Comparison of ENCODE assay signal across 26 cellular contexts in the genomic region with DNA sequence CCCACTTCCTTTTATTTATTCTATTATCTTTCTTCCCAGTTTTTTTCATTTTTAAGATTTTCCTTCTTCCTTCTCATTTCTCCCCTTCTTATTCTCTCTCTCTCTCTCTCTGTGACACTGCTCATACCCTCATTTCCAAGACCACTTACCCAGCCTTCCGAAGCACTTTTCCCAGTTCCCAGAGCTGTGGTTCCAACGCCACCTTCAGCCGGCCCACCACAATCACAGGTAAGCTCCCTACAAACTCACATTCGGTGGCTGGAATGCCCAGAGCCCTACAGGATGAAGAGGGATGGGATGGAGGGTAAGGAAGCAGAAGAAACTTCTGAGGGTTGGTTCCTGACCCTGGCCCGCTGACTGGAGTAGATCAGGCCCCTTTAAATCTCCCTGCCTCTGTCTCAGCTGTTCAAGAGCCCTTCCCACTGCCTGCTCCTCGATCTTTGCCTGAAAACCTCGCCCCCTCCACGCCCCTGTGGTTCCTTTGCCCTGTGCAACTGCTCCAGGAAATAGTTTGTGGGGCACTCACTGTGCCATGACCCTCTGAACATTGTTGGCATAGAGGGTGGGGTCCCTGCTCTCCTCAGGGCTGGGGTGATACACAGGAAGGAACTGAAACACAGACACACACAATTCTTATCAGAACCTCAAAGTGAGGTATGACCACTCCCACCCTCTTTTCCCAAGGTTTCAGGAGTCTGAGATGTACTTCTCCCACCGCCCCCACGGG. TPM values are rescaled to one million over a fixed set of nuclear protein-coding genes. Genes with fewer than 3 reads are reported as not detected.
DNase-seq lines count a peak whose midpoint lies in the region; FAIRE-seq and TF ChIP-seq lines count a peak whose summit lies in the region.
"Had no signal": no experiment of that assay in that cellular context is flagged by ENCODE, and none has a peak within 500 bp of the region (broad histone marks: within the 10 kb centered on the region; RNA-seq: fewer than 3 reads in every experiment).

No MANE protein-coding gene starts in this region.

- H3K27me3 Mint-ChIP-seq in H9 (ENCODE audit: low read depth), result no peaks in the 10 kb centered on the region; the same call in 1 of the 2 replicates
- peaks cover 3% of the 10 kb centered on the region for H3K27me3 Mint-ChIP-seq in nephron progenitor cell (ENCODE audit: low read depth, poor library complexity)
- H3K27me3 Mint-ChIP-seq: activated CD4-positive, alpha-beta T cell treated with anti-CD3 and anti-CD28 coated beads for 36 hours; memory B cell had no signal

- WGBS in H9 (ENCODE audit: extremely low coverage, insufficient read length, low lambda C conversion rate), result no CpG with 5 or more reads among the region's 10 CpGs
- 85% methylated on average over 10 of the region's 10 CpGs; no CpG with 5 or more reads in 1 of the 2 experiments for WGBS in H1 (ENCODE audit: extremely low coverage in 1 of 2, insufficient coverage in 1 of 2, insufficient read length in 1 of 2, insufficient replicate concordance in 2 of 2, low coverage in 1 of 2, low lambda C conversion rate in 2 of 2, missing lambda C conversion rate in 1 of 2), 2 experiments

- peaks cover 6% of the 10 kb centered on the region; the same call in 1 of the 2 replicates for H3K79me2 ChIP-seq in H9 (ENCODE audit: insufficient read depth, low read length)
- H3K79me2 ChIP-seq in H1 (ENCODE audit: control insufficient read depth in 1 of 2, insufficient read depth in 2 of 2, low read length in 2 of 2), result peaks cover 4 to 21% of the 10 kb centered on the region in 2 experiments; a peak in 3 of 4 replicates

- H2BK12ac ChIP-seq in H9 (ENCODE audit: insufficient read length, low read depth, low read length), result no peak overlapping the region
- H2BK12ac ChIP-seq in H1 (ENCODE audit: low read depth, low read length), result no peak overlapping the region

- H2AK5ac ChIP-seq in H9 (ENCODE audit: insufficient read length, low read length) (no peak overlapping the region), H1 (ENCODE audit: low read depth, low read length) (no peak overlapping the region)

- no peaks in the 10 kb centered on the region for H3K9me3 ChIP-seq in BLaER1 treated with 17β-estradiol and CSF1 and Interleukin-3, amounts not matched to agents 10 nM and 100 nM (replicated peaks in 1 of 11)
- H3K9me3 ChIP-seq in H9 (ENCODE audit: control insufficient read depth, low read depth, low read length) (no peaks in the 10 kb centered on the region), H1 (ENCODE audit: insufficient read depth in 2 of 2, low read depth in 1 of 2, low read length in 1 of 2) (no peaks in the 10 kb centered on the region)
- H3K9me3 ChIP-seq: ascending aorta had no signal

- CTCF ChIA-PET in H1 (lab: Charles Lee; ENCODE audit: partially characterized antibody), result interaction anchor here (0.5 to 3.3 kb wide), 5 partner anchors 9 to 288 kb away, joined by 3 to 34 read pairs (median 5); partner anchors contain the start of genes NOP10 and NUTM1

- peak overlapping the region in 1 of 11 experiments; percentile 40; a peak in 2 of 22 replicates for H3K9ac ChIP-seq in BLaER1 treated with 17β-estradiol and CSF1 and Interleukin-3, amounts not matched to agents 10 nM and 100 nM
- H3K9ac ChIP-seq in H9 (ENCODE audit: extremely low read depth, insufficient read length, low read length) (no peak overlapping the region), H1 (replicated peaks in 1 of 4; ENCODE audit: extremely low read depth in 1 of 4, low read depth in 3 of 4, low read length in 3 of 4) (no peak overlapping the region)

- H3T11ph ChIP-seq in H9 (ENCODE audit: low read length), result no peak overlapping the region

- H3K4me1 ChIP-seq in BLaER1 treated with 17β-estradiol and CSF1 and Interleukin-3, amounts not matched to agents 10 nM and 100 nM, result peaks cover 31 to 44% (median 40%) of the 10 kb centered on the region in 10 experiments
- H3K4me1 ChIP-seq in H9 (ENCODE audit: insufficient read depth, low read length) (peaks cover 6% of the 10 kb centered on the region; the same call in 1 of the 2 replicates), H1 (replicated peaks in 1 of 4; ENCODE audit: control insufficient read depth in 3 of 4, insufficient read depth in 4 of 4, low read length in 3 of 4) (peaks cover 5 to 12% (median 7%) of the 10 kb centered on the region in 4 experiments)

- peaks cover 18 to 23% of the 10 kb centered on the region in 2 experiments for H3K4me1 Mint-ChIP-seq in H9
- peaks cover 29% of the 10 kb centered on the region for H3K4me1 Mint-ChIP-seq in nephron progenitor cell

- peaks cover 9% of the 10 kb centered on the region for H3K79me1 ChIP-seq in H9 (ENCODE audit: insufficient read depth, low read depth, low read length, poor library complexity, severe bottlenecking)
- H3K79me1 ChIP-seq in H1 (ENCODE audit: low read depth, low read length), result peaks cover 14% of the 10 kb centered on the region

- POLR2A ChIA-PET in H1 (lab: Charles Lee; ENCODE audit: partially characterized antibody), result no interaction called here

- H2BK20ac ChIP-seq in H9 (ENCODE audit: low read depth, low read length, poor library complexity, severe bottlenecking) (no peak overlapping the region), H1 (ENCODE audit: low read length) (no peak overlapping the region)

- H3K27ac Mint-ChIP-seq in H9 (peak overlapping the region in 2 of 3 experiments; percentile 21 to 64; a peak in 2 of 7 replicates), nephron progenitor cell (peak overlapping the region; percentile 92)
- H3K27ac Mint-ChIP-seq: activated CD4-positive, alpha-beta T cell treated with anti-CD3 and anti-CD28 coated beads for 36 hours; memory B cell had no signal

- H3K18ac ChIP-seq in H9 (ENCODE audit: insufficient read length, low read depth, low read length), result no peak overlapping the region
- H3K18ac ChIP-seq in H1 (ENCODE audit: extremely low read depth, low read length), result no peak overlapping the region

- H3K4me3 ChIP-seq in BLaER1 treated with 17β-estradiol and CSF1 and Interleukin-3, amounts not matched to agents 10 nM and 100 nM, result no peak overlapping the region
- H3K4me3 ChIP-seq in H1 (ENCODE audit: extremely low read depth in 1 of 4, insufficient read depth in 2 of 4, low read depth in 3 of 4, low read length in 4 of 4), result no peak overlapping the region
- H3K4me3 ChIP-seq: ascending aorta had no signal

- H3K4me3 Mint-ChIP-seq in H9, result no peak overlapping the region
- H3K4me3 Mint-ChIP-seq in nephron progenitor cell, result no peak overlapping the region
- H3K4me3 Mint-ChIP-seq: activated CD4-positive, alpha-beta T cell treated with anti-CD3 and anti-CD28 coated beads for 36 hours; memory B cell had no signal

- H2BK5ac ChIP-seq in H9 (ENCODE audit: insufficient read length, low read length) (no peak overlapping the region), H1 (ENCODE audit: low read depth, low read length) (no peak overlapping the region)

- H2AFZ ChIP-seq in H9 (ENCODE audit: low read length) (no peak overlapping the region), H1 (ENCODE audit: low read length) (no peak overlapping the region)

- H3K14ac ChIP-seq in H9 (ENCODE audit: insufficient read depth, low read length), result no peak overlapping the region
- H3K14ac ChIP-seq in H1 (ENCODE audit: insufficient read length), result no peak overlapping the region

- no peak overlapping the region for H3K56ac ChIP-seq in H9 (ENCODE audit: insufficient read length, low read depth, low read length)
- no peak overlapping the region for H3K56ac ChIP-seq in H1 (replicated peaks; ENCODE audit: insufficient read length, low read depth, low read length)

- peaks cover 0 to 50% (median 15%) of the 10 kb centered on the region in 11 experiments; a peak in 15 of 22 replicates for H4K20me1 ChIP-seq in BLaER1 treated with 17β-estradiol and CSF1 and Interleukin-3, amounts not matched to agents 10 nM and 100 nM
- H4K20me1 ChIP-seq in H9 (ENCODE audit: control insufficient read depth, insufficient read depth, insufficient read length), result no peaks in the 10 kb centered on the region
- H4K20me1 ChIP-seq in H1 (replicated peaks in 1 of 2; ENCODE audit: control insufficient read depth in 1 of 2, insufficient read depth in 2 of 2, low read length in 2 of 2), result peaks cover 8 to 10% of the 10 kb centered on the region in 2 experiments

- H3K36me3 ChIP-seq in BLaER1 treated with 17β-estradiol and CSF1 and Interleukin-3, amounts not matched to agents 10 nM and 100 nM, result peaks cover 56 to 74% (median 65%) of the 10 kb centered on the region in 11 experiments
- H3K36me3 ChIP-seq in H1 (ENCODE audit: control insufficient read depth in 2 of 4, insufficient read depth in 4 of 4, low read length in 3 of 4), result peaks cover 7 to 39% (median 28%) of the 10 kb centered on the region in 4 experiments

- H3K36me3 Mint-ChIP-seq in H9 (ENCODE audit: insufficient read depth in 1 of 3, low read depth in 3 of 3), result peaks cover 30 to 62% (median 59%) of the 10 kb centered on the region in 3 experiments; a peak in 6 of 7 replicates
- H3K36me3 Mint-ChIP-seq in nephron progenitor cell (ENCODE audit: low read depth), result peaks cover 36% of the 10 kb centered on the region

- H3K23ac ChIP-seq in H9 (ENCODE audit: insufficient read length, low read depth, low read length) (no peak overlapping the region), H1 (ENCODE audit: insufficient read length) (no peak overlapping the region)

- no peak overlapping the region for H2BK15ac ChIP-seq in H9 (ENCODE audit: low read depth, low read length)
- no peak overlapping the region for H2BK15ac ChIP-seq in H1 (ENCODE audit: low read length)

- DNase-seq in H9 (no peak), H1 (ENCODE audit: low read depth in 1 of 2, low spot score in 2 of 2) (no peak), nephron progenitor cell (no peak), GF-D8 (lab: John Stamatoyannopoulos, UW) (no peak), C1 segment of cervical spinal cord (lab: John Stamatoyannopoulos, UW) (no peak), SKM-1 treated with dmso at 0.1 percent for 144 hours (lab: John Stamatoyannopoulos, UW; ENCODE audit: unreplicated experiment) (no peak)
- DNase-seq: activated CD4-positive, alpha-beta T cell treated with anti-CD3 and anti-CD28 coated beads for 36 hours; activated gamma-delta T cell; Calu3; EL; hippocampal formation; NCI-H1092 treated with DMSO at 0.1 percent for 48 hours; NCI-H2029 treated with DMSO at 0.1 percent for 48 hours; NCI-H446 had no signal

- TF ChIP-seq EP300 in H1 (IDR thresholded peaks at IDR 0.05; ENCODE audit: borderline replicate concordance in 1 of 2, low read depth in 2 of 2, low read length in 2 of 2), result no peak

- H4K91ac ChIP-seq in H9 (ENCODE audit: insufficient read length, low read depth, low read length) (no peak overlapping the region), H1 (replicated peaks; ENCODE audit: insufficient read length, low read length) (no peak overlapping the region)

- no peaks in the 10 kb centered on the region for H3K27me3 ChIP-seq in BLaER1 treated with 17β-estradiol and CSF1 and Interleukin-3, amounts not matched to agents 10 nM and 100 nM
- H3K27me3 ChIP-seq in H9 (ENCODE audit: insufficient read depth, low read length) (no peaks in the 10 kb centered on the region), H1 (replicated peaks in 1 of 4; ENCODE audit: control insufficient read depth in 3 of 4, extremely low read depth in 1 of 4, insufficient read depth in 3 of 4, low read length in 3 of 4) (no peaks in the 10 kb centered on the region)
- H3K27me3 ChIP-seq: ascending aorta had no signal

- TF ChIP-seq POLR2A in H1 (IDR thresholded peaks at IDR 0.05; ENCODE audit: control extremely low read depth in 1 of 2, low read depth in 2 of 2, low read length in 2 of 2), result no peak

- TF ChIP-seq CTCF in H9 (conservative IDR thresholded peaks at IDR 0.05) (peak; percentile 32; the same call in 2 of the 3 replicates), H1 (IDR thresholded peaks at IDR 0.05; ENCODE audit: control extremely low read depth in 1 of 3, insufficient read depth in 1 of 3, low read depth in 1 of 3, low read length in 3 of 3) (peak; percentile 15 to 30 (median 23); a peak in 3 of 4 replicates), nephron progenitor cell (IDR thresholded peaks at IDR 0.05) (no peak)

- H4K8ac ChIP-seq in H9 (replicated peaks; ENCODE audit: insufficient read length, low read depth, low read length), result no peak overlapping the region
- H4K8ac ChIP-seq in H1 (ENCODE audit: extremely low read depth, insufficient read depth, low read length), result no peak overlapping the region

- H4K5ac ChIP-seq in H9 (ENCODE audit: insufficient read length, low read depth, low read length) (no peak overlapping the region), H1 (ENCODE audit: insufficient read length, low read depth, low read length) (no peak overlapping the region)

- H3K9me3 Mint-ChIP-seq in H9, result no peaks in the 10 kb centered on the region
- H3K9me3 Mint-ChIP-seq in nephron progenitor cell, result no peaks in the 10 kb centered on the region
- H3K9me3 Mint-ChIP-seq: memory B cell had no signal

- peaks cover 5% of the 10 kb centered on the region for H3K23me2 ChIP-seq in H9 (ENCODE audit: insufficient read length, low read depth, low read length, poor library complexity, severe bottlenecking)
- no peaks in the 10 kb centered on the region; the same call in 1 of the 2 replicates for H3K23me2 ChIP-seq in H1 (ENCODE audit: low read depth, low read length)

- peak; percentile 58 for TF ChIP-seq RAD21 in H1 (IDR thresholded peaks at IDR 0.05 in 1 of 2, conservative IDR thresholded peaks at IDR 0.05 in 1 of 2; ENCODE audit: low read depth in 2 of 2, low read length in 2 of 2)

- H3K4ac ChIP-seq in H9 (ENCODE audit: low read depth, low read length) (no peak overlapping the region), H1 (replicated peaks; ENCODE audit: insufficient read length, low read depth, low read length) (no peak overlapping the region)

- FAIRE-seq in H1 (lab: Jason Lieb, UNC), result no peak
- FAIRE-seq: endometrium, GM18507, TTC549 had no signal

- H3K4me2 ChIP-seq in BLaER1 treated with 17β-estradiol and CSF1 and Interleukin-3, amounts not matched to agents 10 nM and 100 nM, result peak overlapping the region in 8 of 11 experiments; percentile 1 to 97 (median 41); a peak in 14 of 22 replicates
- no peak overlapping the region for H3K4me2 ChIP-seq in H9 (ENCODE audit: insufficient read depth, insufficient read length, low read length)
- H3K4me2 ChIP-seq in H1 (ENCODE audit: insufficient read depth in 1 of 2, low read depth in 2 of 2, low read length in 2 of 2), result no peak overlapping the region

- H2BK120ac ChIP-seq in H9 (ENCODE audit: low read depth, low read length, poor library complexity, severe bottlenecking) (no peak overlapping the region), H1 (replicated peaks; ENCODE audit: low read depth, low read length) (no peak overlapping the region)

- H3K27ac ChIP-seq in BLaER1 treated with 17β-estradiol and CSF1 and Interleukin-3, amounts not matched to agents 10 nM and 100 nM, result peak overlapping the region in 1 of 11 experiments; percentile 9; a peak in 1 of 22 replicates
- no peak overlapping the region for H3K27ac ChIP-seq in H9 (ENCODE audit: insufficient read length, low read depth, low read length)
- no peak overlapping the region for H3K27ac ChIP-seq in H1 (ENCODE audit: low read depth, low read length)
- H3K27ac ChIP-seq: ascending aorta had no signal

RNA-seq across cellular contexts. Expression of gene LPCAT4, which starts 4.8 kb away (rescaled TPM):
- 62.2 and 71.1 TPM in 2 replicates for total RNA-seq in H9 (2021)
- total RNA-seq in H1 (2021; fragmentation: NEBNext Ultra II Directional; extraction: Animal tissue kit (Norgen Biotek cat#: 25700)), result 69.3 and 72.4 TPM in 2 replicates
- polyA plus RNA-seq in H1 (2011; rRNA removed), result 109 and 152 TPM in 2 replicates
- polyA plus RNA-seq in H1 (2011; cell fraction: cytosol; rRNA removed), result 78.5 TPM
- polyA plus RNA-seq in H1 (2011; cell fraction: nucleus; rRNA removed), result 326 TPM
- 59.5 to 71.0 TPM (median 64.2 TPM) in 4 replicates for polyA plus RNA-seq in H1 (2012, experiment 1 of 2)
- polyA plus RNA-seq in H1 (2012, experiment 2 of 2), result 52.8 TPM
- polyA plus RNA-seq in H1 (2013, experiment 1 of 2), result 69.6 TPM
- 66.7 TPM for polyA plus RNA-seq in H1 (2013, experiment 2 of 2)
- polyA minus RNA-seq in H1 (2011; rRNA and poly(A)+ RNA removed), result 29.7 and 35.2 TPM in 2 replicates
- 28.4 TPM for polyA minus RNA-seq in H1 (2011; cell fraction: cytosol; rRNA and poly(A)+ RNA removed)
- polyA minus RNA-seq in H1 (2011; cell fraction: nucleus; rRNA and poly(A)+ RNA removed), result 43.1 TPM

RNA-seq across cellular contexts. Expression of gene NUTM1, which starts 19.1 kb away (rescaled TPM):
- 0.26 and 0.46 TPM in 2 replicates for total RNA-seq in H9 (2021)
- total RNA-seq in H1 (2021; fragmentation: NEBNext Ultra II Directional; extraction: Animal tissue kit (Norgen Biotek cat#: 25700)), result 0.60 and 0.61 TPM in 2 replicates
- 0.39 and 0.50 TPM in 2 replicates for polyA plus RNA-seq in H1 (2011; rRNA removed)
- polyA plus RNA-seq in H1 (2011; cell fraction: cytosol; rRNA removed), result 0.48 TPM
- 0.58 TPM for polyA plus RNA-seq in H1 (2011; cell fraction: nucleus; rRNA removed)
- polyA plus RNA-seq in H1 (2012, experiment 1 of 2), result 0.95 to 1.1 TPM (median 0.99 TPM) in 4 replicates
- 0.59 TPM for polyA plus RNA-seq in H1 (2012, experiment 2 of 2)
- polyA plus RNA-seq in H1 (2013, experiment 1 of 2), result 0.47 TPM
- polyA plus RNA-seq in H1 (2013, experiment 2 of 2), result 0.46 TPM
- polyA minus RNA-seq in H1 (2011; rRNA and poly(A)+ RNA removed), result 0.49 and 0.69 TPM in 2 replicates
- not detected for polyA minus RNA-seq in H1 (2011; cell fraction: cytosol; rRNA and poly(A)+ RNA removed)
- polyA minus RNA-seq in H1 (2011; cell fraction: nucleus; rRNA and poly(A)+ RNA removed), result 0.40 TPM
- total RNA-seq: activated CD4-positive, alpha-beta T cell treated with anti-CD3 and anti-CD28 coated beads for 36 hours; ascending aorta; Calu3; chondrocyte; fibroblast of villous mesenchyme; HT1080; kidney epithelial cell; pulmonary artery endothelial cell; temporal lobe had no signal

RNA-seq across cellular contexts. Expression of gene NOP10, which starts 19.3 kb away (rescaled TPM):
- 215 and 235 TPM in 2 replicates for total RNA-seq in H9 (2021)
- 285 and 297 TPM in 2 replicates for total RNA-seq in H1 (2021; fragmentation: NEBNext Ultra II Directional; extraction: Animal tissue kit (Norgen Biotek cat#: 25700))
- 682 and 981 TPM in 2 replicates for polyA plus RNA-seq in H1 (2011; rRNA removed)
- 723 TPM for polyA plus RNA-seq in H1 (2011; cell fraction: cytosol; rRNA removed)
- polyA plus RNA-seq in H1 (2011; cell fraction: nucleus; rRNA removed), result 505 TPM
- polyA plus RNA-seq in H1 (2012, experiment 1 of 2), result 390 to 469 TPM (median 435 TPM) in 4 replicates
- 1,375 TPM for polyA plus RNA-seq in H1 (2012, experiment 2 of 2)
- polyA plus RNA-seq in H1 (2013, experiment 1 of 2), result 559 TPM
- polyA plus RNA-seq in H1 (2013, experiment 2 of 2), result 543 TPM
- polyA minus RNA-seq in H1 (2011; rRNA and poly(A)+ RNA removed), result 280 and 310 TPM in 2 replicates
- polyA minus RNA-seq in H1 (2011; cell fraction: cytosol; rRNA and poly(A)+ RNA removed), result 95.0 TPM
- 120 TPM for polyA minus RNA-seq in H1 (2011; cell fraction: nucleus; rRNA and poly(A)+ RNA removed)

RNA-seq across cellular contexts. Expression of gene SLC12A6, which starts 24.6 kb away (rescaled TPM):
- 8.4 and 11.1 TPM in 2 replicates for total RNA-seq in H9 (2021)
- total RNA-seq in H1 (2021; fragmentation: NEBNext Ultra II Directional; extraction: Animal tissue kit (Norgen Biotek cat#: 25700)), result 11.1 and 11.3 TPM in 2 replicates
- 8.3 and 9.2 TPM in 2 replicates for polyA plus RNA-seq in H1 (2011; rRNA removed)
- 8.2 TPM for polyA plus RNA-seq in H1 (2011; cell fraction: cytosol; rRNA removed)
- polyA plus RNA-seq in H1 (2011; cell fraction: nucleus; rRNA removed), result 17.4 TPM
- polyA plus RNA-seq in H1 (2012, experiment 1 of 2), result 6.7 to 9.7 TPM (median 7.5 TPM) in 4 replicates
- polyA plus RNA-seq in H1 (2012, experiment 2 of 2), result 0.70 TPM
- polyA plus RNA-seq in H1 (2013, experiment 1 of 2), result 10.6 TPM
- 9.5 TPM for polyA plus RNA-seq in H1 (2013, experiment 2 of 2)
- 36.5 and 44.8 TPM in 2 replicates for polyA minus RNA-seq in H1 (2011; rRNA and poly(A)+ RNA removed)
- polyA minus RNA-seq in H1 (2011; cell fraction: cytosol; rRNA and poly(A)+ RNA removed), result 16.6 TPM
- polyA minus RNA-seq in H1 (2011; cell fraction: nucleus; rRNA and poly(A)+ RNA removed), result 28.0 TPM

Comparison
In these comparisons a context has a peak if more than half of its experiments do, and no peak if none do; other contexts are left out.
1. H3K4me2 ChIP-seq: peak in BLaER1 treated with 17β-estradiol and CSF1 and Interleukin-3, amounts not matched to agents 10 nM and 100 nM (8 of 11); none in H9 (single experiment) and H1 (0 of 2).